In genomic region chr12:78157199-78157598, GRCh38 we compare ENCODE assay signal across 17 cellular contexts.
"Had no signal": no experiment of that assay in that cellular context is flagged by ENCODE, and none has a peak within 500 bp of the region (broad histone marks: within the 10 kb centered on the region; RNA-seq: fewer than 3 reads in every experiment).

No MANE protein-coding gene starts in this region.

- H3K27ac Mint-ChIP-seq: activated CD8-positive, alpha-beta T cell treated with anti-CD3 and anti-CD28 coated beads for 36 hours; activated T-cell treated with anti-CD3 and anti-CD28 coated beads, Interleukin-2, amount 50 U/mL, for 72 hours; naive thymus-derived CD4-positive, alpha-beta T cell; progenitor cell of endocrine pancreas; stimulated activated memory B cell treated with anti-CD40 and anti-IgM and Interleukin-4, amounts not matched to agents 10 μg/mL and 1 μg/mL and 100 μg/mL, for 72 hours; T-cell had no signal

- H3K4me1 ChIP-seq: lower lobe of right lung, tibial nerve had no signal

- H3K79me2 ChIP-seq: hepatocyte had no signal

- ATAC-seq: activated CD8-positive, alpha-beta T cell treated with anti-CD3 and anti-CD28 coated beads for 36 hours; activated T-cell treated with anti-CD3 and anti-CD28 coated beads, Interleukin-2, amount 50 U/mL, for 72 hours; lower lobe of right lung; naive thymus-derived CD4-positive, alpha-beta T cell; right cardiac atrium; stimulated activated memory B cell treated with anti-CD40 and anti-IgM and Interleukin-4, amounts not matched to agents 10 μg/mL and 1 μg/mL and 100 μg/mL, for 72 hours; T-cell had no signal

- H3K4me1 Mint-ChIP-seq: naive thymus-derived CD4-positive, alpha-beta T cell; stimulated activated memory B cell treated with anti-CD40 and anti-IgM and Interleukin-4, amounts not matched to agents 10 μg/mL and 1 μg/mL and 100 μg/mL, for 72 hours; T-cell had no signal

- H3K27ac ChIP-seq: cardiac muscle cell, hepatocyte, lower lobe of right lung, spleen, tibial nerve had no signal

- H3K4me3 ChIP-seq: cardiac muscle cell, hepatocyte, lower lobe of right lung, spleen, tibial nerve had no signal

- H3K4me2 ChIP-seq: hepatocyte had no signal

- H3K27me3 ChIP-seq: cardiac muscle cell, hepatocyte, spleen, tibial nerve had no signal

- H3K27me3 Mint-ChIP-seq: activated CD8-positive, alpha-beta T cell treated with anti-CD3 and anti-CD28 coated beads for 36 hours; naive thymus-derived CD4-positive, alpha-beta T cell had no signal

- H2AFZ ChIP-seq: hepatocyte had no signal

- H3K36me3 Mint-ChIP-seq: naive thymus-derived CD4-positive, alpha-beta T cell; stimulated activated memory B cell treated with anti-CD40 and anti-IgM and Interleukin-4, amounts not matched to agents 10 μg/mL and 1 μg/mL and 100 μg/mL, for 72 hours; T-cell had no signal

- H3K9me3 ChIP-seq: lower lobe of right lung, spleen, tibial nerve had no signal

- H3K4me3 Mint-ChIP-seq: activated CD8-positive, alpha-beta T cell treated with anti-CD3 and anti-CD28 coated beads for 36 hours; activated T-cell treated with anti-CD3 and anti-CD28 coated beads, Interleukin-2, amount 50 U/mL, for 72 hours; naive thymus-derived CD4-positive, alpha-beta T cell; stimulated activated memory B cell treated with anti-CD40 and anti-IgM and Interleukin-4, amounts not matched to agents 10 μg/mL and 1 μg/mL and 100 μg/mL, for 72 hours; T-cell had no signal

- DNase-seq: activated CD4-positive, alpha-beta T cell treated with anti-CD3 and anti-CD28 coated beads for 4 hours; activated CD8-positive, alpha-beta memory T cell treated with anti-CD3 and anti-CD28 coated beads, Interleukin-2, amount 50 U/mL, for 4 hours; activated CD8-positive, alpha-beta T cell treated with anti-CD3 and anti-CD28 coated beads for 36 hours; activated T-cell treated with anti-CD3 and anti-CD28 coated beads, Interleukin-2, amount 50 U/mL, for 72 hours; aorta; lower lobe of right lung; naive thymus-derived CD4-positive, alpha-beta T cell; right cardiac atrium; spleen; stimulated activated CD4-positive, alpha-beta T cell treated with anti-CD3 and anti-CD28 coated beads, Interleukin-1b, Interleukin-23, amount 100 ng/mL, for 48 hours; T-cell; T1000 had no signal

- H3K36me3 ChIP-seq: cardiac muscle cell, lower lobe of right lung had no signal
